ENCODE assay signal across 20 cellular contexts in genomic region chr18:55487997-55488396, GRCh38.
DNase-seq lines count a peak whose midpoint lies in the region; TF ChIP-seq lines count a peak whose summit lies in the region.
"Had no signal": no experiment of that assay in that cellular context is flagged by ENCODE, and none has a peak within 500 bp of the region (broad histone marks: within the 10 kb centered on the region; RNA-seq: fewer than 3 reads in every experiment).

No MANE protein-coding gene starts in this region.

- peaks cover 35% of the 10 kb centered on the region for H3K36me3 ChIP-seq in BLaER1
- no peaks in the 10 kb centered on the region for H3K36me3 ChIP-seq in HUES6 (ENCODE audit: control insufficient read depth, insufficient read depth, low read length)
- no peaks in the 10 kb centered on the region for H3K36me3 ChIP-seq in OCI-LY1 (ENCODE audit: insufficient read depth, low read length)
- H3K36me3 ChIP-seq in iPS-20b (ENCODE audit: insufficient read depth, low read depth, low read length) = peaks cover 2% of the 10 kb centered on the region; the same call in 1 of the 2 replicates
- H3K36me3 ChIP-seq: MG63 had no signal

- H3K4me2 ChIP-seq in BLaER1 = no peak overlapping the region
- peak overlapping the region; percentile 54 for H3K4me2 ChIP-seq in OCI-LY1 (ENCODE audit: low read length)

- H3F3A ChIP-seq in OCI-LY1 (ENCODE audit: insufficient read depth, low read length) = no peaks in the 10 kb centered on the region

- H4K20me1 ChIP-seq in BLaER1 (peaks cover 94% of the 10 kb centered on the region), OCI-LY1 (ENCODE audit: insufficient read depth, low read length) (no peaks in the 10 kb centered on the region)

- no peaks in the 10 kb centered on the region for H3K27me3 Mint-ChIP-seq in MCF 10A (ENCODE audit: insufficient read depth, unreplicated experiment)
- H3K27me3 Mint-ChIP-seq: CD8-positive, alpha-beta memory T cell had no signal

- no peak overlapping the region for H3K27ac Mint-ChIP-seq in MCF 10A (ENCODE audit: low read depth, unreplicated experiment)
- H3K27ac Mint-ChIP-seq: CD8-positive, alpha-beta memory T cell; T-helper 17 cell had no signal

- H3K9me3 Mint-ChIP-seq in MCF 10A (ENCODE audit: unreplicated experiment) = no peaks in the 10 kb centered on the region

- peaks cover 27% of the 10 kb centered on the region for H3K79me2 ChIP-seq in OCI-LY1 (ENCODE audit: insufficient read depth, low read length)

- H3K4me1 ChIP-seq in BLaER1 (peaks cover 64% of the 10 kb centered on the region), HUES6 (ENCODE audit: control insufficient read depth, insufficient read depth, low read length) (peaks cover 54% of the 10 kb centered on the region), OCI-LY1 (ENCODE audit: insufficient read depth, low read length, severe bottlenecking) (peaks cover 98% of the 10 kb centered on the region), iPS-20b (ENCODE audit: insufficient read depth, low read length) (peaks cover 39% of the 10 kb centered on the region; the same call in 1 of the 2 replicates)

- intact Hi-C loops in MCF 10A (cut with micrococcal nuclease) = no loop called here

- H3K27me3 ChIP-seq in BLaER1 (no peaks in the 10 kb centered on the region), HUES6 (ENCODE audit: control insufficient read depth, insufficient read depth, low read length) (no peaks in the 10 kb centered on the region), OCI-LY1 (ENCODE audit: insufficient read depth, low read length) (no peaks in the 10 kb centered on the region), iPS-20b (ENCODE audit: insufficient read depth, low read length) (no peaks in the 10 kb centered on the region)
- H3K27me3 ChIP-seq: MG63 had no signal

- no peak for TF ChIP-seq CTCF in OCI-LY1 (IDR thresholded peaks at IDR 0.05; ENCODE audit: low read length)
- TF ChIP-seq CTCF in MCF 10A (IDR thresholded peaks at IDR 0.05; ENCODE audit: unreplicated experiment) = no peak

- POLR2A ChIA-PET in MCF 10A (lab: Yijun Ruan, JAX) = no interaction called here

- H3K4me3 Mint-ChIP-seq in MCF 10A (ENCODE audit: unreplicated experiment) = no peak overlapping the region
- H3K4me3 Mint-ChIP-seq: CD8-positive, alpha-beta memory T cell; T-helper 17 cell had no signal

- H3K9me2 ChIP-seq in OCI-LY1 (ENCODE audit: low read depth, low read length) = no peaks in the 10 kb centered on the region

- H3K4me1 Mint-ChIP-seq in MCF 10A (ENCODE audit: insufficient read depth, unreplicated experiment) = peaks cover 6% of the 10 kb centered on the region

- H3K9ac ChIP-seq in BLaER1 (no peak overlapping the region), HUES6 (ENCODE audit: low read length) (no peak overlapping the region), OCI-LY1 (ENCODE audit: low read length) (peak overlapping the region; percentile 59; the same call in 1 of the 2 replicates), iPS-20b (ENCODE audit: low read depth, low read length) (no peak overlapping the region)

- DNase-seq in MCF 10A (ENCODE audit: unreplicated experiment) (no peak), NCI-H446 treated with DMSO at 0.1 percent for 48 hours (lab: John Stamatoyannopoulos, UW) (no peak), HUDEP-2 (lab: John Stamatoyannopoulos, UW; ENCODE audit: unreplicated experiment in 76 of 76) (no peak), H4 (ENCODE audit: low spot score) (no peak)
- DNase-seq: CD8-positive, alpha-beta memory T cell; DMS79; KG1; MG63; NCI-H1436 treated with DMSO at 0.1 percent for 48 hours; NCI-H2171 treated with DMSO at 0.1 percent for 48 hours; NCI-H446; NK-92 treated with Interleukin-12 subunit alpha and Interleukin-12 subunit beta, amount 100 ng/mL, for 24 hours; PC-3; RPMI8226; SIG-M5; T-helper 17 cell had no signal

- CTCF ChIA-PET in MCF 10A (lab: Yijun Ruan, JAX) = no interaction called here

- H3K27ac ChIP-seq in BLaER1 (0 out of 2 replicates have a peak overlapping the region, but pooled peaks have one; percentile 62), HUES6 (ENCODE audit: low read depth, low read length) (peak overlapping the region; percentile 47; the same call in 1 of the 2 replicates), OCI-LY1 (ENCODE audit: low read depth, low read length, poor library complexity, severe bottlenecking) (peak overlapping the region; percentile 87), iPS-20b (ENCODE audit: low read length) (no peak overlapping the region)

- no peaks in the 10 kb centered on the region for H3K36me3 Mint-ChIP-seq in MCF 10A (ENCODE audit: insufficient read depth, unreplicated experiment)
- H3K36me3 Mint-ChIP-seq: CD8-positive, alpha-beta memory T cell had no signal

- BruUV-seq in MCF 10A (replicated peaks; lab: Mats Ljungman, UMichigan) = no TSS peak

- H3K4me3 ChIP-seq in BLaER1 (no peak overlapping the region), HUES6 (ENCODE audit: low read depth, low read length) (peak overlapping the region; percentile 5; the same call in 1 of the 2 replicates), OCI-LY1 (ENCODE audit: low read depth, low read length, poor library complexity, severe bottlenecking) (peak overlapping the region; percentile 26), iPS-20b (ENCODE audit: low read length) (peak overlapping the region; percentile 6; the same call in 1 of the 2 replicates)
- H3K4me3 ChIP-seq: MG63 had no signal

- H3K9me3 ChIP-seq in BLaER1 = no peaks in the 10 kb centered on the region
- no peaks in the 10 kb centered on the region for H3K9me3 ChIP-seq in HUES6 (ENCODE audit: control insufficient read depth, insufficient read depth, low read depth, low read length)
- H3K9me3 ChIP-seq in OCI-LY1 (ENCODE audit: low read length) = no peaks in the 10 kb centered on the region
- H3K9me3 ChIP-seq in iPS-20b (ENCODE audit: insufficient read depth, low read depth, low read length) = no peaks in the 10 kb centered on the region
- H3K9me3 ChIP-seq: MG63 had no signal

- no peak overlapping the region for H2AFZ ChIP-seq in OCI-LY1 (ENCODE audit: low read length)
